16 cellular contexts compared by ENCODE assay signal in genomic region chr17:65523853-65524664, GRCh38. TPM values are rescaled to one million over a fixed set of nuclear protein-coding genes. Genes with fewer than 3 reads are reported as not detected.
A peak's percentile ranks its signal among the peaks of the same experiment; 100 is the strongest.
DNase-seq lines count a peak whose midpoint lies in the region; ATAC-seq and TF ChIP-seq lines count a peak whose summit lies in the region.
"Had no signal": no experiment of that assay in that cellular context is flagged by ENCODE, and none has a peak within 500 bp of the region (broad histone marks: within the 10 kb centered on the region; RNA-seq: fewer than 3 reads in every experiment).

No MANE protein-coding gene starts in this region.

- H3K27me3 ChIP-seq in spleen (replicated peaks in 1 of 7) (no peaks in the 10 kb centered on the region), H7 (ENCODE audit: control insufficient read depth, insufficient read depth, low read length) (no peaks in the 10 kb centered on the region)
- H3K27me3 ChIP-seq: transverse colon had no signal

- H3K27ac ChIP-seq in spleen = peak overlapping the region in 1 of 8 donors; percentile 4
- H3K27ac ChIP-seq: transverse colon had no signal

- no peak for TF ChIP-seq CTCF in spleen (IDR thresholded peaks at IDR 0.05 in 8 of 11, conservative IDR thresholded peaks at IDR 0.05 in 3 of 11)

- peaks cover 33% of the 10 kb centered on the region for H3K4me1 Mint-ChIP-seq in activated T-helper 1 cell treated with anti-CD3 and anti-CD28 coated beads, Interleukin-12 subunit alpha, Interleukin-12 subunit beta, Interleukin-2, Interleukin-4 antibody, amounts not matched to agents 30 ng/mL and 10 ng/mL and 1 ng/mL, durations not matched to agents 14 hours and 24 hours and 36 hours (ENCODE audit: low read depth)

- H3K9me3 ChIP-seq in spleen = no peaks in the 10 kb centered on the region
- H3K9me3 ChIP-seq: transverse colon had no signal

- intact Hi-C loops in activated T-helper 1 cell treated with anti-CD3 and anti-CD28 coated beads, Interleukin-12 subunit alpha, Interleukin-12 subunit beta, Interleukin-2, Interleukin-4 antibody, amounts not matched to agents 30 ng/mL and 10 ng/mL and 1 ng/mL, durations not matched to agents 14 hours and 24 hours and 36 hours (cut with micrococcal nuclease) = loop anchor here (1.0 to 10.0 kb wide), 5 partner anchors 10 to 295 kb away; no protein-coding TSS in a partner anchor
- intact Hi-C loops in spleen (cut with DNase I; ENCODE audit: low total_unique reads) = no loop called here

- no peak for ATAC-seq in HG02973 (IDR thresholded peaks at IDR 0.05; ENCODE audit: unreplicated experiment)

- peak overlapping the region; percentile 70 for H3K27ac Mint-ChIP-seq in activated T-helper 1 cell treated with anti-CD3 and anti-CD28 coated beads, Interleukin-12 subunit alpha, Interleukin-12 subunit beta, Interleukin-2, Interleukin-4 antibody, amounts not matched to agents 30 ng/mL and 10 ng/mL and 1 ng/mL, durations not matched to agents 14 hours and 24 hours and 36 hours

- peaks cover 0 to 11% (median 1%) of the 10 kb centered on the region in 6 donors for H3K4me1 ChIP-seq in spleen
- H3K4me1 ChIP-seq: transverse colon had no signal

- peak; percentile 30 for DNase-seq in activated T-cell treated with anti-CD3 and anti-CD28 coated beads, Interleukin-2, amount 50 U/mL, for 1 hour
- no peak for DNase-seq in activated T-cell treated with anti-CD3 and anti-CD28 coated beads for 4 hours
- no peak for DNase-seq in activated T-helper 1 cell treated with anti-CD3 and anti-CD28 coated beads, Interleukin-12 subunit alpha, Interleukin-12 subunit beta, Interleukin-2, Interleukin-4 antibody, amounts not matched to agents 30 ng/mL and 10 ng/mL and 1 ng/mL, durations not matched to agents 14 hours and 24 hours and 36 hours (ENCODE audit: low spot score)
- peak; percentile 61 for DNase-seq in islet precursor cell
- peak; percentile 63 for DNase-seq in spleen
- no peak for DNase-seq in NCI-H1092 (lab: John Stamatoyannopoulos, UW)
- no peak for DNase-seq in H7
- DNase-seq: activated CD4-positive, alpha-beta T cell treated with anti-CD3 and anti-CD28 coated beads, Interleukin-2, amount 50 U/mL, for 1 hour; amygdala; dermis blood vessel endothelial cell; DMS153; mesendoderm; NCI-H1048; NCI-H345; transverse colon had no signal

- H3K9me3 Mint-ChIP-seq in activated T-helper 1 cell treated with anti-CD3 and anti-CD28 coated beads, Interleukin-12 subunit alpha, Interleukin-12 subunit beta, Interleukin-2, Interleukin-4 antibody, amounts not matched to agents 30 ng/mL and 10 ng/mL and 1 ng/mL, durations not matched to agents 14 hours and 24 hours and 36 hours = no peaks in the 10 kb centered on the region

- H3K4me3 Mint-ChIP-seq in activated T-helper 1 cell treated with anti-CD3 and anti-CD28 coated beads, Interleukin-12 subunit alpha, Interleukin-12 subunit beta, Interleukin-2, Interleukin-4 antibody, amounts not matched to agents 30 ng/mL and 10 ng/mL and 1 ng/mL, durations not matched to agents 14 hours and 24 hours and 36 hours = peak overlapping the region; percentile 67

- H3K36me3 Mint-ChIP-seq in activated T-helper 1 cell treated with anti-CD3 and anti-CD28 coated beads, Interleukin-12 subunit alpha, Interleukin-12 subunit beta, Interleukin-2, Interleukin-4 antibody, amounts not matched to agents 30 ng/mL and 10 ng/mL and 1 ng/mL, durations not matched to agents 14 hours and 24 hours and 36 hours (ENCODE audit: low read depth) = no peaks in the 10 kb centered on the region

- H3K4me3 ChIP-seq in spleen (no peak overlapping the region), H7 (ENCODE audit: insufficient read depth, low read depth, low read length) (no peak overlapping the region)
- H3K4me3 ChIP-seq: transverse colon had no signal

- TF ChIP-seq POLR2A in spleen (IDR thresholded peaks at IDR 0.05) = no peak

- peaks cover 42% of the 10 kb centered on the region for H3K27me3 Mint-ChIP-seq in activated T-helper 1 cell treated with anti-CD3 and anti-CD28 coated beads, Interleukin-12 subunit alpha, Interleukin-12 subunit beta, Interleukin-2, Interleukin-4 antibody, amounts not matched to agents 30 ng/mL and 10 ng/mL and 1 ng/mL, durations not matched to agents 14 hours and 24 hours and 36 hours (ENCODE audit: insufficient read depth)

- peaks cover 0 to 4% (median 0%) of the 10 kb centered on the region in 6 donors for H3K36me3 ChIP-seq in spleen
- H3K36me3 ChIP-seq in H7 (replicated peaks; ENCODE audit: control insufficient read depth, insufficient read depth, low read length) = peaks cover 1% of the 10 kb centered on the region; the same call in 1 of the 2 replicates
- H3K36me3 ChIP-seq: transverse colon had no signal

- 72 to 76% (median 74%) methylated on average over 16 of the region's 16 CpGs for WGBS in spleen, 5 donors

RNA-seq across cellular contexts. Expression of gene AXIN2, which starts 37.4 kb away (rescaled TPM):
- total RNA-seq in activated T-helper 1 cell treated with anti-CD3 and anti-CD28 coated beads, Interleukin-12 subunit alpha, Interleukin-12 subunit beta, Interleukin-2, Interleukin-4 antibody, amounts not matched to agents 30 ng/mL and 10 ng/mL and 1 ng/mL, durations not matched to agents 14 hours and 24 hours and 36 hours = 4.9 and 5.6 TPM in 2 replicates
- 10 to 100 TPM in 6 of 7 donors, 1 to 10 TPM in 1; 9.8 to 16.6 (median 15.1) TPM for total RNA-seq in spleen
- 1 to 10 TPM; 1.1 to 3.0 (median 1.8) TPM for polyA plus RNA-seq in spleen
- total RNA-seq in H7 (2014; rRNA removed; shearing (Covaris generic)) = 34.8 and 36.1 TPM in 2 replicates

Comparison
In these comparisons a context has a peak if more than half of its experiments do, and no peak if none do; other contexts are left out.
1. DNase-seq: peak in activated T-cell treated with anti-CD3 and anti-CD28 coated beads, Interleukin-2, amount 50 U/mL, for 1 hour (single experiment), islet precursor cell (single experiment) and spleen (single experiment); none in activated T-cell treated with anti-CD3 and anti-CD28 coated beads for 4 hours (single experiment), activated T-helper 1 cell treated with anti-CD3 and anti-CD28 coated beads, Interleukin-12 subunit alpha, Interleukin-12 subunit beta, Interleukin-2, Interleukin-4 antibody, amounts not matched to agents 30 ng/mL and 10 ng/mL and 1 ng/mL, durations not matched to agents 14 hours and 24 hours and 36 hours (single experiment), NCI-H1092 (single experiment) and H7 (single experiment).